14 cellular contexts compared by ENCODE assay signal in genomic region chr4:10684631-10685030, GRCh38. TPM values are rescaled to one million over a fixed set of nuclear protein-coding genes. Genes with fewer than 3 reads are reported as not detected.
DNase-seq lines count a peak whose midpoint lies in the region; ATAC-seq, FAIRE-seq and TF ChIP-seq lines count a peak whose summit lies in the region.
"Had no signal": no experiment of that assay in that cellular context is flagged by ENCODE, and none has a peak within 500 bp of the region (broad histone marks: within the 10 kb centered on the region; RNA-seq: fewer than 3 reads in every experiment).

Gene CLNK, minus strand, starts transcription at chr4:10684768. Its CDS starts 16,899 bp downstream, at chr4:10667869.

- H3K9me3 ChIP-seq in heart right ventricle, result no peaks in the 10 kb centered on the region
- H3K9me3 ChIP-seq: HAP-1 had no signal

- WGBS in heart right ventricle, 2 donors, result 72 to 77% methylated on average over 8 of the region's 8 CpGs

- no peaks in the 10 kb centered on the region for H3K27me3 ChIP-seq in heart right ventricle

- CTCF ChIA-PET in GM10248 (lab: Yijun Ruan, JAX), result interaction anchor here (1.3 to 2.8 kb wide), 5 partner anchors 10 to 223 kb away, joined by 3 to 11 read pairs (median 6); no protein-coding TSS in a partner anchor

- no peaks in the 10 kb centered on the region for H3K4me1 ChIP-seq in heart right ventricle
- H3K4me1 ChIP-seq: HAP-1 had no signal

- H3K4me3 ChIP-seq in heart right ventricle, result no peak within 1 kb of the TSS
- H3K4me3 ChIP-seq: HAP-1 had no signal

- peak; percentile 51 for DNase-seq in GM10248 (ENCODE audit: extremely low spot score)
- DNase-seq in Kasumi-1 (lab: John Stamatoyannopoulos, UW), result peak; percentile 78 to 81
- DNase-seq in NCI-H1105 treated with DMSO at 0.1 percent for 48 hours (lab: John Stamatoyannopoulos, UW), result no peak
- no peak for DNase-seq in heart right ventricle
- no peak for DNase-seq in RCC 7860 (ENCODE audit: low spot score)
- no peak for DNase-seq in NCI-H1092 treated with DMSO at 0.1 percent for 48 hours (lab: John Stamatoyannopoulos, UW)
- DNase-seq: activated naive CD4-positive, alpha-beta T cell treated with anti-CD3 and anti-CD28 coated beads, Interleukin-2, amount 10 ng/mL, durations not matched to agents 7 days and 5 days; endodermal cell; NCI-H187 treated with DMSO at 0.1 percent for 48 hours; T-cell had no signal

- intact Hi-C loops in heart right ventricle (cut with DNase I), result no loop called here

- ATAC-seq in GM19324 (IDR thresholded peaks at IDR 0.05; ENCODE audit: low FRiP score, unreplicated experiment) (peak; percentile 86), HG02870 (IDR thresholded peaks at IDR 0.05; ENCODE audit: unreplicated experiment) (peak; percentile 78), heart right ventricle (no peak)
- ATAC-seq: T-cell had no signal

- no peak for FAIRE-seq in RCC 7860 (lab: Jason Lieb, UNC)

- TF ChIP-seq CTCF in GM10248 (IDR thresholded peaks at IDR 0.05; ENCODE audit: control extremely low read depth, extremely low read depth, low read depth, missing control alignments), result no peak
- TF ChIP-seq CTCF in heart right ventricle (IDR thresholded peaks at IDR 0.05), result no peak

- POLR2A ChIA-PET in GM10248 (lab: Yijun Ruan, JAX), result no interaction called here

- no peaks in the 10 kb centered on the region for H3K36me3 ChIP-seq in heart right ventricle
- H3K36me3 ChIP-seq: HAP-1 had no signal

- H3K27ac ChIP-seq in heart right ventricle, result no peak within 1 kb of the TSS

RNA-seq across cellular contexts. Expression of gene CLNK, which starts in this region (rescaled TPM):
- total RNA-seq in heart right ventricle, result under 1 TPM in 2 of 10 donors, not detected in 8; 0.15 to 0.62 TPM
- polyA plus RNA-seq in heart right ventricle, result not detected
- total RNA-seq: endodermal cell had no signal
- polyA plus RNA-seq: BJ had no signal

Comparison
In these comparisons a context has a peak if more than half of its experiments do, and no peak if none do; other contexts are left out.
1. DNase-seq: peak in GM10248 (single experiment) and Kasumi-1 (2 of 2); none in NCI-H1105 treated with DMSO at 0.1 percent for 48 hours (single experiment), heart right ventricle (0 of 2), RCC 7860 (single experiment) and NCI-H1092 treated with DMSO at 0.1 percent for 48 hours (single experiment).
2. ATAC-seq: peak in GM19324 (single experiment) and HG02870 (single experiment); none in heart right ventricle (0 of 8).